14 cellular contexts compared by ENCODE assay signal in genomic region chr1:18091660-18092446, GRCh38. TPM values are rescaled to one million over a fixed set of nuclear protein-coding genes. Genes with fewer than 3 reads are reported as not detected.
DNase-seq lines count a peak whose midpoint lies in the region; ATAC-seq, FAIRE-seq and TF ChIP-seq lines count a peak whose summit lies in the region.
"Had no signal": no experiment of that assay in that cellular context is flagged by ENCODE, and none has a peak within 500 bp of the region (broad histone marks: within the 10 kb centered on the region; RNA-seq: fewer than 3 reads in every experiment).

No MANE protein-coding gene starts in this region.

- WGBS in right cardiac atrium: 30% methylated on average over 7 of the region's 7 CpGs
- 38 to 39% methylated on average over 7 of the region's 7 CpGs for WGBS in thyroid gland, 2 donors

- H3K4me1 ChIP-seq in right cardiac atrium (ENCODE audit: control insufficient read depth, insufficient read depth, low read length): no peaks in the 10 kb centered on the region
- H3K4me1 ChIP-seq in astrocyte (ENCODE audit: insufficient read depth, low read length): peaks cover 5% of the 10 kb centered on the region
- no peaks in the 10 kb centered on the region for H3K4me1 ChIP-seq in thyroid gland
- no peaks in the 10 kb centered on the region; the same call in 1 of the 2 replicates for H3K4me1 ChIP-seq in HAP-1
- H3K4me1 ChIP-seq: prostate gland, suprapubic skin had no signal

- H3K27ac ChIP-seq in right cardiac atrium (ENCODE audit: low read length) (no peak overlapping the region), astrocyte (ENCODE audit: low read depth, low read length) (no peak overlapping the region), thyroid gland (no peak overlapping the region)
- H3K27ac ChIP-seq: prostate gland, suprapubic skin had no signal

- no peaks in the 10 kb centered on the region for H4K20me1 ChIP-seq in astrocyte (ENCODE audit: insufficient read depth, low read length)

- peaks cover 15% of the 10 kb centered on the region for H3K4me1 Mint-ChIP-seq in astrocyte (ENCODE audit: low read depth, unreplicated experiment)
- H3K4me1 Mint-ChIP-seq in chondrocyte (ENCODE audit: low read depth): peaks cover 12% of the 10 kb centered on the region

- intact Hi-C loops in right cardiac atrium (cut with DNase I) (loop anchor here in 1 of 4 donors (10.0 kb wide), 1 partner anchor 167 kb away; no protein-coding TSS in a partner anchor), Right ventricle myocardium inferior (cut with DNase I) (loop anchor here (10.0 kb wide), 1 partner anchor 427 kb away; no protein-coding TSS in a partner anchor), thyroid gland (cut with DNase I) (no loop called here)

- no peaks in the 10 kb centered on the region for H3K36me3 Mint-ChIP-seq in astrocyte (ENCODE audit: low read depth, unreplicated experiment)
- H3K36me3 Mint-ChIP-seq in chondrocyte (ENCODE audit: low read depth): no peaks in the 10 kb centered on the region

- no peak overlapping the region for H3K4me3 ChIP-seq in right cardiac atrium (ENCODE audit: low read length)
- no peak overlapping the region for H3K4me3 ChIP-seq in astrocyte (ENCODE audit: insufficient read depth, low read depth, low read length)
- no peak overlapping the region for H3K4me3 ChIP-seq in thyroid gland (replicated peaks in 1 of 3)
- H3K4me3 ChIP-seq in HAP-1: no peak overlapping the region
- H3K4me3 ChIP-seq: prostate gland, suprapubic skin had no signal

- H3K36me3 ChIP-seq in astrocyte (ENCODE audit: insufficient read depth, low read length) (no peaks in the 10 kb centered on the region), thyroid gland (no peaks in the 10 kb centered on the region), HAP-1 (replicated peaks) (no peaks in the 10 kb centered on the region)
- H3K36me3 ChIP-seq: prostate gland, suprapubic skin had no signal

- H3K4me2 ChIP-seq in astrocyte (ENCODE audit: low read length): peak overlapping the region; percentile 27

- TF ChIP-seq CTCF in astrocyte (IDR thresholded peaks at IDR 0.05; ENCODE audit: insufficient read depth, low read depth, low read length): no peak
- TF ChIP-seq CTCF in thyroid gland (IDR thresholded peaks at IDR 0.05): no peak
- no peak for TF ChIP-seq CTCF in chondrocyte (IDR thresholded peaks at IDR 0.05)

- H3K4me3 Mint-ChIP-seq in astrocyte (ENCODE audit: unreplicated experiment): peak overlapping the region; percentile 28
- no peak overlapping the region for H3K4me3 Mint-ChIP-seq in chondrocyte (ENCODE audit: unreplicated experiment)

- in situ Hi-C loops in HAP-1 (cut with MboI; ENCODE audit: low sequenced_read_pairs): no loop called here

- no peak overlapping the region for H3K9ac ChIP-seq in astrocyte (ENCODE audit: low read length)

- peak overlapping the region; percentile 79 for H3K27ac Mint-ChIP-seq in astrocyte (ENCODE audit: unreplicated experiment)
- H3K27ac Mint-ChIP-seq in chondrocyte (ENCODE audit: unreplicated experiment): no peak overlapping the region

- H3K27me3 ChIP-seq in right cardiac atrium (ENCODE audit: control insufficient read depth, insufficient read depth) (no peaks in the 10 kb centered on the region), astrocyte (ENCODE audit: insufficient read depth, low read length) (no peaks in the 10 kb centered on the region), thyroid gland (no peaks in the 10 kb centered on the region), HAP-1 (ENCODE audit: low read depth) (no peaks in the 10 kb centered on the region)

- ATAC-seq in right cardiac atrium (peak; percentile 59 to 94), Right ventricle myocardium inferior (no peak)

- no peaks in the 10 kb centered on the region for H3K9me3 Mint-ChIP-seq in astrocyte (ENCODE audit: unreplicated experiment)
- peaks cover 2% of the 10 kb centered on the region for H3K9me3 Mint-ChIP-seq in chondrocyte (ENCODE audit: low read depth)

- H3K27me3 Mint-ChIP-seq in astrocyte (ENCODE audit: low read depth, unreplicated experiment): peaks cover 36% of the 10 kb centered on the region
- H3K27me3 Mint-ChIP-seq in chondrocyte (ENCODE audit: low read depth): peaks cover 21% of the 10 kb centered on the region

- no peaks in the 10 kb centered on the region for H3K79me2 ChIP-seq in astrocyte (ENCODE audit: insufficient read depth, low read length)

- no peak overlapping the region for H2AFZ ChIP-seq in astrocyte (ENCODE audit: low read depth, low read length)

- peak in 2 of 3 donors; percentile 57 to 64 for DNase-seq in right cardiac atrium
- DNase-seq in Right ventricle myocardium inferior (ENCODE audit: missing footprints): no peak
- DNase-seq in astrocyte (ENCODE audit: low read depth): peak; percentile 74
- peak; percentile 48 for DNase-seq in iPS-NIHi7 (ENCODE audit: extremely low spot score)
- DNase-seq in thyroid gland: no peak
- no peak for DNase-seq in activated CD8-positive, alpha-beta memory T cell treated with anti-CD3 and anti-CD28 coated beads, Interleukin-2, amount 50 U/mL, for 4 hours
- no peak for DNase-seq in chondrocyte (ENCODE audit: low spot score)
- DNase-seq in HAP-1 (ENCODE audit: low spot score in 2 of 2): no peak
- DNase-seq: activated naive CD4-positive, alpha-beta T cell treated with Interleukin-2 at 50 U/mL for 16 hours; cortex of kidney; GF-D8 had no signal

- peak; percentile 56 for FAIRE-seq in astrocyte (lab: Jason Lieb, UNC)

- TF ChIP-seq POLR2A in thyroid gland (IDR thresholded peaks at IDR 0.05): no peak

- H3K9me3 ChIP-seq in right cardiac atrium (ENCODE audit: control insufficient read depth, low read length): no peaks in the 10 kb centered on the region
- H3K9me3 ChIP-seq in astrocyte (ENCODE audit: insufficient read depth, low read depth, low read length): no peaks in the 10 kb centered on the region
- no peaks in the 10 kb centered on the region for H3K9me3 ChIP-seq in thyroid gland
- no peaks in the 10 kb centered on the region for H3K9me3 ChIP-seq in HAP-1
- H3K9me3 ChIP-seq: prostate gland, suprapubic skin had no signal

RNA-seq across cellular contexts. Expression of gene IGSF21, which starts 15.7 kb away (rescaled TPM):
- total RNA-seq in right cardiac atrium (1 to 10 TPM; 1.6 to 3.1 (median 1.9) TPM), Right ventricle myocardium inferior (1.6 TPM), astrocyte (not detected in 2 replicates), thyroid gland (1 to 10 TPM in 1 of 4 donors, under 1 TPM in 3; 0.11 to 2.6 (median 0.69) TPM), chondrocyte (not detected in 3 replicates)
- polyA plus RNA-seq in right cardiac atrium: 0.52 TPM
- total RNA-seq: T-helper 1 cell treated with Interleukin-12 subunit alpha and Interleukin-12 subunit beta and Interleukin-4 antibody, amounts not matched to agents 30 ng/mL and 1 ng/mL, for 36 hours had no signal

Comparison
In these comparisons a context has a peak if more than half of its experiments do, and no peak if none do; other contexts are left out.
1. DNase-seq: peak in right cardiac atrium (2 of 3), astrocyte (single experiment) and iPS-NIHi7 (single experiment); none in Right ventricle myocardium inferior (single experiment), thyroid gland (0 of 2), activated CD8-positive, alpha-beta memory T cell treated with anti-CD3 and anti-CD28 coated beads, Interleukin-2, amount 50 U/mL, for 4 hours (single experiment), chondrocyte (single experiment) and HAP-1 (0 of 2).